In the genomic region with DNA sequence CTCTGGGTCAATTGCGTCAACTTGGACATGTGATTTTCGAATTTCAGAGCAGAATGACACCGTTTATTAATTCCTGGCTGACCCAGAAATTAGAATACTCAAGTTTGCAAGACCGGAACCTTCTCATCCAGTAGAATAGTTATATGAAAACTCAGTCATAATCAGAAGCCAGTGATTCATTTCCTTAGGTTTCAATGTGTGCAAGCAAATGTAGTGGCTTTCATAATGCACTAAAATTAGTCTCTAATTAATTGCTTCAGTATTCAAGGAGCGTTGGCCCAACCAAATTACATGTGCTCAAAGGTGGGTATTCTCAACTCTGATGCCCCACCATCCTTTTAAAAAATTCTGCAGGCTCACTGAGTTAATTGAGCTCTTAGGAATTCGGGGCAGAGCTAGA, we compare ENCODE assay signal across 16 cellular contexts. TPM values are rescaled to one million over a fixed set of nuclear protein-coding genes. Genes with fewer than 3 reads are reported as not detected.
DNase-seq lines count a peak whose midpoint lies in the region; ATAC-seq and TF ChIP-seq lines count a peak whose summit lies in the region.
"Had no signal": no experiment of that assay in that cellular context is flagged by ENCODE, and none has a peak within 500 bp of the region (broad histone marks: within the 10 kb centered on the region; RNA-seq: fewer than 3 reads in every experiment).

No MANE protein-coding gene starts in this region.

- H3K4me1 ChIP-seq in OCI-LY3 (ENCODE audit: low read length): peaks cover 31% of the 10 kb centered on the region
- H3K4me1 ChIP-seq: HAP-1 had no signal

- no peaks in the 10 kb centered on the region for H3K9me3 Mint-ChIP-seq in stimulated activated effector memory CD8-positive, alpha-beta T cell treated with anti-CD3 and anti-CD28 coated beads, Interleukin-12 subunit alpha, Interleukin-12 subunit beta, amount 100 ng/mL, for 72 hours
- no peaks in the 10 kb centered on the region for H3K9me3 Mint-ChIP-seq in activated CD8-positive, alpha-beta T cell treated with anti-CD3 and anti-CD28 coated beads, Interleukin-2, amount 10 ng/mL, durations not matched to agents 7 days and 5 days (ENCODE audit: insufficient read depth)

- H3K27me3 ChIP-seq in OCI-LY3 (ENCODE audit: low read depth, low read length): peaks cover 91% of the 10 kb centered on the region
- H3K27me3 ChIP-seq: BLaER1 treated with 17β-estradiol and CSF1 and Interleukin-3, amounts not matched to agents 10 nM and 100 nM had no signal

- H3K27ac ChIP-seq in OCI-LY3 (ENCODE audit: low read length): no peak overlapping the region
- H3K27ac ChIP-seq: BLaER1 treated with 17β-estradiol and CSF1 and Interleukin-3, amounts not matched to agents 10 nM and 100 nM; HL-60 had no signal

- no peaks in the 10 kb centered on the region for H3K9me3 ChIP-seq in OCI-LY3 (ENCODE audit: insufficient read depth, low read length)
- H3K9me3 ChIP-seq: BLaER1 treated with 17β-estradiol and CSF1 and Interleukin-3, amounts not matched to agents 10 nM and 100 nM; HAP-1 had no signal

- peak overlapping the region; percentile 43 for H3K4me2 ChIP-seq in OCI-LY3 (ENCODE audit: low read length)

- peaks cover 35% of the 10 kb centered on the region for H4K20me1 ChIP-seq in OCI-LY3 (ENCODE audit: insufficient read depth, low read length)
- H4K20me1 ChIP-seq: BLaER1 treated with 17β-estradiol and CSF1 and Interleukin-3, amounts not matched to agents 10 nM and 100 nM had no signal

- peaks cover 13% of the 10 kb centered on the region for H3K27me3 Mint-ChIP-seq in activated CD8-positive, alpha-beta T cell treated with anti-CD3 and anti-CD28 coated beads, Interleukin-2, amount 10 ng/mL, durations not matched to agents 7 days and 5 days (ENCODE audit: low read depth)

- no peak for TF ChIP-seq CTCF in OCI-LY3 (IDR thresholded peaks at IDR 0.05; ENCODE audit: low read depth, low read length)

- no peak overlapping the region for H3K4me3 Mint-ChIP-seq in stimulated activated effector memory CD8-positive, alpha-beta T cell treated with anti-CD3 and anti-CD28 coated beads, Interleukin-12 subunit alpha, Interleukin-12 subunit beta, amount 100 ng/mL, for 72 hours
- H3K4me3 Mint-ChIP-seq in activated CD8-positive, alpha-beta T cell treated with anti-CD3 and anti-CD28 coated beads, Interleukin-2, amount 10 ng/mL, durations not matched to agents 7 days and 5 days: no peak overlapping the region
- H3K4me3 Mint-ChIP-seq: CD4-positive, CD25-positive, alpha-beta regulatory T cell had no signal

- no peaks in the 10 kb centered on the region for H3K79me2 ChIP-seq in OCI-LY3 (ENCODE audit: low read length)

- CTCF ChIA-PET in activated CD8-positive, alpha-beta T cell treated with anti-CD3 and anti-CD28 coated beads, Interleukin-2, amount 10 ng/mL, durations not matched to agents 7 days and 5 days (lab: Charles Lee): no interaction called here

- H3K27ac Mint-ChIP-seq in stimulated activated effector memory CD8-positive, alpha-beta T cell treated with anti-CD3 and anti-CD28 coated beads, Interleukin-12 subunit alpha, Interleukin-12 subunit beta, amount 100 ng/mL, for 72 hours: no peak overlapping the region
- no peak overlapping the region for H3K27ac Mint-ChIP-seq in activated CD8-positive, alpha-beta T cell treated with anti-CD3 and anti-CD28 coated beads, Interleukin-2, amount 10 ng/mL, durations not matched to agents 7 days and 5 days
- H3K27ac Mint-ChIP-seq: CD4-positive, CD25-positive, alpha-beta regulatory T cell had no signal

- H2AFZ ChIP-seq in OCI-LY3 (ENCODE audit: low read depth, low read length): no peak overlapping the region

- H3K4me3 ChIP-seq in OCI-LY3 (ENCODE audit: low read length): 0 out of 2 replicates have a peak overlapping the region, but pooled peaks have one; percentile 6
- H3K4me3 ChIP-seq: BLaER1 treated with 17β-estradiol and CSF1 and Interleukin-3, amounts not matched to agents 10 nM and 100 nM; HAP-1 had no signal

- peak; percentile 69 to 81 for ATAC-seq in activated CD4-positive, CD25-positive, alpha-beta regulatory T cell treated with anti-CD3 and anti-CD28 coated beads, Interleukin-2, amount 50 U/mL, for 24 hours
- ATAC-seq in GM18867 (IDR thresholded peaks at IDR 0.05; ENCODE audit: unreplicated experiment) (peak; percentile 47), HG02588 (IDR thresholded peaks at IDR 0.05; ENCODE audit: unreplicated experiment) (no peak), GM19035 (IDR thresholded peaks at IDR 0.05; ENCODE audit: unreplicated experiment) (no peak)
- peak; percentile 67 for ATAC-seq in stimulated activated effector memory CD8-positive, alpha-beta T cell treated with anti-CD3 and anti-CD28 coated beads, Interleukin-12 subunit alpha, Interleukin-12 subunit beta, amount 100 ng/mL, for 72 hours
- ATAC-seq in activated CD8-positive, alpha-beta T cell treated with anti-CD3 and anti-CD28 coated beads, Interleukin-2, amount 10 ng/mL, durations not matched to agents 7 days and 5 days: no peak

- H3K36me3 Mint-ChIP-seq in stimulated activated effector memory CD8-positive, alpha-beta T cell treated with anti-CD3 and anti-CD28 coated beads, Interleukin-12 subunit alpha, Interleukin-12 subunit beta, amount 100 ng/mL, for 72 hours: no peaks in the 10 kb centered on the region
- H3K36me3 Mint-ChIP-seq in activated CD8-positive, alpha-beta T cell treated with anti-CD3 and anti-CD28 coated beads, Interleukin-2, amount 10 ng/mL, durations not matched to agents 7 days and 5 days (ENCODE audit: low read depth): no peaks in the 10 kb centered on the region
- H3K36me3 Mint-ChIP-seq: CD4-positive, CD25-positive, alpha-beta regulatory T cell had no signal

- POLR2A ChIA-PET in activated CD8-positive, alpha-beta T cell treated with anti-CD3 and anti-CD28 coated beads, Interleukin-2, amount 10 ng/mL, durations not matched to agents 7 days and 5 days (lab: Charles Lee): no interaction called here

- DNase-seq in activated CD4-positive, CD25-positive, alpha-beta regulatory T cell treated with anti-CD3 and anti-CD28 coated beads, Interleukin-2, amount 50 U/mL, for 72 hours: no peak
- DNase-seq in stimulated activated effector memory CD8-positive, alpha-beta T cell treated with anti-CD3 and anti-CD28 coated beads, Interleukin-12 subunit alpha, Interleukin-12 subunit beta, amount 100 ng/mL, for 72 hours (ENCODE audit: low spot score in 2 of 2): no peak
- no peak for DNase-seq in activated CD8-positive, alpha-beta T cell treated with anti-CD3 and anti-CD28 coated beads, Interleukin-2, amount 10 ng/mL, durations not matched to agents 7 days and 5 days
- DNase-seq: ACHN; CD4-positive, CD25-positive, alpha-beta regulatory T cell; DMS 273 treated with DMSO at 0.1 percent for 48 hours had no signal

- no peaks in the 10 kb centered on the region for H3K4me1 Mint-ChIP-seq in stimulated activated effector memory CD8-positive, alpha-beta T cell treated with anti-CD3 and anti-CD28 coated beads, Interleukin-12 subunit alpha, Interleukin-12 subunit beta, amount 100 ng/mL, for 72 hours
- peaks cover 4% of the 10 kb centered on the region for H3K4me1 Mint-ChIP-seq in activated CD8-positive, alpha-beta T cell treated with anti-CD3 and anti-CD28 coated beads, Interleukin-2, amount 10 ng/mL, durations not matched to agents 7 days and 5 days (ENCODE audit: low read depth)
- H3K4me1 Mint-ChIP-seq: CD4-positive, CD25-positive, alpha-beta regulatory T cell had no signal

- H3K36me3 ChIP-seq in OCI-LY3 (replicated peaks; ENCODE audit: low read depth, low read length): no peaks in the 10 kb centered on the region
- H3K36me3 ChIP-seq: BLaER1 treated with 17β-estradiol and CSF1 and Interleukin-3, amounts not matched to agents 10 nM and 100 nM; HAP-1 had no signal

- H3K9ac ChIP-seq in OCI-LY3 (ENCODE audit: low read length): no peak overlapping the region
- H3K9ac ChIP-seq: BLaER1 treated with 17β-estradiol and CSF1 and Interleukin-3, amounts not matched to agents 10 nM and 100 nM had no signal

RNA-seq across cellular contexts. Expression of gene DAO, which starts 55.3 kb away (rescaled TPM):
- not detected for total RNA-seq in activated CD8-positive, alpha-beta T cell treated with anti-CD3 and anti-CD28 coated beads, Interleukin-2, amount 10 ng/mL, durations not matched to agents 7 days and 5 days
- total RNA-seq: A172; CD4-positive, CD25-positive, alpha-beta regulatory T cell; H1 had no signal

Comparison
In these comparisons a context has a peak if more than half of its experiments do, and no peak if none do; other contexts are left out.
1. ATAC-seq: peak in activated CD4-positive, CD25-positive, alpha-beta regulatory T cell treated with anti-CD3 and anti-CD28 coated beads, Interleukin-2, amount 50 U/mL, for 24 hours (2 of 2), GM18867 (single experiment) and stimulated activated effector memory CD8-positive, alpha-beta T cell treated with anti-CD3 and anti-CD28 coated beads, Interleukin-12 subunit alpha, Interleukin-12 subunit beta, amount 100 ng/mL, for 72 hours (single experiment); none in activated CD8-positive, alpha-beta T cell treated with anti-CD3 and anti-CD28 coated beads, Interleukin-2, amount 10 ng/mL, durations not matched to agents 7 days and 5 days (single experiment), HG02588 (single experiment) and GM19035 (single experiment).